Comparison of ENCODE assay signal across 1 cellular context in the genomic region with DNA sequence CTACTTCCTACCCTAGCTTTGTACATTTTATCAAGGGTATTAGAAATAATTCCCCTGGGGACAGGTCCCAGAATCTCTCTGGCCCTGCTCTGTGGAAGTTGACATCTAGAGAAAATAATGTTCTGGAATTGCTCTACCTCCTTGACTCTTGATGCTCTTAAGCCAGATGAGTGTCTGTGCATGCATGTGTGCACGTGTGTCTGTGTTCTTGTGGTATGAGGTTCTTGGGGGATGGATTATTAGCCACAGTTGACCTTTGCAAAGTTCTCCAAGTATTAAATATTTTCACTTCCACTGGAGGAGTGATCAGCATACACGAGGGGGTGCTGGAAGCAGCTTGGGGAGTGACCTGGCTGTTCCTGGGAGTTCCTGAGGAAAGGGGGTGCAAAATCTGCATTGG.
TF ChIP-seq lines count a peak whose summit lies in the region.

No MANE protein-coding gene starts in this region.

TF ChIP-seq in H1, 55 proteins besides CTCF, POLR2A, EP300 and RAD21:
- TF ChIP-seq CEBPB (IDR thresholded peaks at IDR 0.05; ENCODE audit: low read depth, low read length) (no peak), SRF (IDR thresholded peaks at IDR 0.05; ENCODE audit: low read depth, low read length) (no peak), RBBP5 (IDR thresholded peaks at IDR 0.05; ENCODE audit: borderline replicate concordance, low read depth, low read length) (no peak), TEAD4 (IDR thresholded peaks at IDR 0.05; ENCODE audit: low read depth, low read length) (no peak), CHD7 (IDR thresholded peaks at IDR 0.05; ENCODE audit: insufficient replicate concordance, low read length) (no peak), NRF1 (IDR thresholded peaks at IDR 0.05; ENCODE audit: low read depth, low read length) (no peak), MAFK (IDR thresholded peaks at IDR 0.05; ENCODE audit: low read depth, low read length) (no peak)
